In the genomic region with DNA sequence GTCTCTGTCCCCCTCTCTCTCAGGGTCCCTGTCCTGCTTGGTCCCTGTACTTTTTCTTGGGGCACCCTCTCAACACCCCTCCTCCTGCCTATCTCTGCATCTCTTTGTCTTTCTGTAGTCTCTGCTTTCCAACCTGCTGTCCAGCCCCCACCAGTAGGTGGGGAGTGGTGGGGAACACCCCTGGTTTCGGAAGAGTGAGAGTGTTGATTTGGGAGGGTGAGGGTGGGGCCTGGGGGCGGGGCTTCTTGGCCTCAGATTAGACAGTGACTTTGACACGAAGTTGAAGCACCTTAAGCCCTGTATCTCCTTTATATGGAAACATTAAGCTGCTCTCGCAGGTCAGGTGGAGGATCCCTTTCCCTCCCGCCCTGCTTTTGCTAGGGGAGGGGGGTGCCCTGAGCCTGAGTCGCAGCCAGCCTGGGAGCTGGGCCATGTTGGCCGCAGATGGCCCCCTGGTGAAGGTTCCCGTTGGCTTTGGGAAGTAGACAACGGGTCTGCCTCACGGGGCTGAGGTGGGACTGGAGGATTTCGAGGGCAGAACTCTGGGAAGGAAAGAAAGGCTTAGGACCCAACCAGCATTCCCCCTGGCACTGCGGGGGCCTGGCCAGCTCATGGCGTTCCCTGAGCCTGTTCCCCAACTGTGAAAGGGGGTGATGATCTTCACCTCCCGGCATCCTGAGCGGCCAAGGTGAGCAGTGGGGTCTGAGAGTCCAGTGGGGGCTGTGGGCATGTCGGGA, we compare ENCODE assay signal across 1 cellular context.
TF ChIP-seq lines count a peak whose summit lies in the region.

A gene (plus strand): TSS at position 404 of the 737 bp plus-strand sequence. CDS start 6,151 bp downstream, outside the sequence.

TF ChIP-seq in IMR-90, 13 proteins besides CTCF, POLR2A, EP300 and RAD21:
- TF ChIP-seq RFX5 (IDR thresholded peaks at IDR 0.05; ENCODE audit: low read depth, low read length) (no peak), RCOR1 (IDR thresholded peaks at IDR 0.05; ENCODE audit: insufficient replicate concordance, low read length) (no peak), CHD1 (IDR thresholded peaks at IDR 0.05; ENCODE audit: low read depth, low read length) (no peak), MAZ (IDR thresholded peaks at IDR 0.05; ENCODE audit: borderline replicate concordance, low read depth, low read length) (no peak), SMC3 (IDR thresholded peaks at IDR 0.05; ENCODE audit: low read depth, low read length) (no peak), MAFK (IDR thresholded peaks at IDR 0.05; ENCODE audit: low read depth, low read length) (no peak)
- TF ChIP-seq, protein P1, sequence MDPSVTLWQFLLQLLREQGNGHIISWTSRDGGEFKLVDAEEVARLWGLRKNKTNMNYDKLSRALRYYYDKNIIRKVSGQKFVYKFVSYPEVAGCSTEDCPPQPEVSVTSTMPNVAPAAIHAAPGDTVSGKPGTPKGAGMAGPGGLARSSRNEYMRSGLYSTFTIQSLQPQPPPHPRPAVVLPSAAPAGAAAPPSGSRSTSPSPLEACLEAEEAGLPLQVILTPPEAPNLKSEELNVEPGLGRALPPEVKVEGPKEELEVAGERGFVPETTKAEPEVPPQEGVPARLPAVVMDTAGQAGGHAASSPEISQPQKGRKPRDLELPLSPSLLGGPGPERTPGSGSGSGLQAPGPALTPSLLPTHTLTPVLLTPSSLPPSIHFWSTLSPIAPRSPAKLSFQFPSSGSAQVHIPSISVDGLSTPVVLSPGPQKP (IDR thresholded peaks at IDR 0.05; ENCODE audit: borderline replicate concordance, low read depth, low read length) = no peak
